Comparison of ENCODE assay signal across 27 cellular contexts in genomic region chr7:97846945-97847344, GRCh38.
"Had no signal": no experiment of that assay in that cellular context is flagged by ENCODE, and none has a peak within 500 bp of the region (broad histone marks: within the 10 kb centered on the region; RNA-seq: fewer than 3 reads in every experiment).

No MANE protein-coding gene starts in this region.

- H3K27me3 Mint-ChIP-seq: dendritic cell treated with granulocyte-macrophage colony-stimulating factor and Interleukin-4, amounts not matched to agents 40 ng/mL and 50 ng/mL, for 4 days had no signal

- H3K4me1 ChIP-seq: colonic mucosa, esophagus muscularis mucosa, foreskin keratinocyte, gastroesophageal sphincter, heart left ventricle, left lung, lower lobe of right lung had no signal

- H3K27ac Mint-ChIP-seq: dendritic cell treated with granulocyte-macrophage colony-stimulating factor and Interleukin-4, amounts not matched to agents 40 ng/mL and 50 ng/mL, for 4 days; immature natural killer cell; mesothelial cell of epicardium; naive B cell; naive thymus-derived CD8-positive, alpha-beta T cell had no signal

- DNase-seq: colonic mucosa; cortex of kidney; dorsolateral prefrontal cortex; effector CD4-positive, alpha-beta T cell; effector memory CD4-positive, alpha-beta T cell; foreskin keratinocyte; heart left ventricle; hypothalamus; immature natural killer cell; islet precursor cell; kidney; kidney glomerular epithelial cell; left cardiac atrium; left lung; left ventricle myocardium superior; lower lobe of right lung; mesenchymal stem cell; mucosa of descending colon; naive B cell; naive thymus-derived CD8-positive, alpha-beta T cell had no signal

- H3K27ac ChIP-seq: colonic mucosa, esophagus muscularis mucosa, foreskin keratinocyte, gastroesophageal sphincter, heart left ventricle, hepatocyte, left lung, lower lobe of right lung had no signal

- H3K4me1 Mint-ChIP-seq: immature natural killer cell; mesothelial cell of epicardium; naive B cell; naive thymus-derived CD8-positive, alpha-beta T cell had no signal

- H3K36me3 ChIP-seq: colonic mucosa had no signal

- ATAC-seq: gastroesophageal sphincter; heart left ventricle; left cardiac atrium; left lung; left ventricle myocardium superior; lower lobe of right lung; mucosa of descending colon; naive thymus-derived CD8-positive, alpha-beta T cell had no signal

- H3K4me2 ChIP-seq: hepatocyte had no signal

- H3K9me3 Mint-ChIP-seq: dendritic cell treated with granulocyte-macrophage colony-stimulating factor and Interleukin-4, amounts not matched to agents 40 ng/mL and 50 ng/mL, for 4 days; immature natural killer cell; mesothelial cell of epicardium; naive thymus-derived CD8-positive, alpha-beta T cell had no signal

- H2AFZ ChIP-seq: hepatocyte had no signal

- H3K79me2 ChIP-seq: hepatocyte had no signal

- FAIRE-seq: endothelial cell of umbilical vein, frontal cortex, kidney had no signal

- H3K9me3 ChIP-seq: colonic mucosa, esophagus muscularis mucosa, heart left ventricle, left lung, lower lobe of right lung, mucosa of descending colon had no signal

- H3K4me3 ChIP-seq: colonic mucosa, dorsolateral prefrontal cortex, esophagus muscularis mucosa, gastroesophageal sphincter, heart left ventricle, hepatocyte, left lung, lower lobe of right lung, mucosa of descending colon had no signal

- H3K27me3 ChIP-seq: colonic mucosa, dorsolateral prefrontal cortex, esophagus muscularis mucosa, foreskin keratinocyte, heart left ventricle, hepatocyte, left lung had no signal

- H3K4me3 Mint-ChIP-seq: dendritic cell treated with granulocyte-macrophage colony-stimulating factor and Interleukin-4, amounts not matched to agents 40 ng/mL and 50 ng/mL, for 4 days; immature natural killer cell; mesothelial cell of epicardium; naive B cell; naive thymus-derived CD8-positive, alpha-beta T cell had no signal
